In the genomic region with DNA sequence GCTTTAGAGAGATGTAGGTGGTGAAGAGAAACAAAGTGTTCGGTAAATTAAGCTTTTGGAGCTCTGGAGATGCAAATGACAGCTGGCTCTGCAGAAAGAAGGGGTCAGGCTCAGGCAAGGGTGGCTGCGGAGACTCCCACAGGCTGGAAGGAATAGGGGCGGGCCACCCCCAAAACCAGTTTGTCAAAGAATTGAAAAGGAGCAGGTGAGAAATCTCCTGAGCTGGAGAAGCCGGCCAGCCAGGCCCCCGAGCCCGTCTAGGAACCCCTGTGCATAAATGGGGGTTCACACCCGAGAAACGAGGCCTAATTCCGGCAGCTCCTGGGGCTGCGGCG, we compare ENCODE assay signal across 8 cellular contexts. TPM values are rescaled to one million over a fixed set of nuclear protein-coding genes. Genes with fewer than 3 reads are reported as not detected.
DNase-seq lines count a peak whose midpoint lies in the region; ATAC-seq, FAIRE-seq and TF ChIP-seq lines count a peak whose summit lies in the region.

No MANE protein-coding gene starts in this region.

- CTCF ChIA-PET in activated CD4-positive, alpha-beta T cell treated with anti-CD3 and anti-CD28 coated beads, Interleukin-2, amount 10 ng/mL, durations not matched to agents 7 days and 5 days (lab: Charles Lee), result interaction anchor here (0.6 to 1.5 kb wide), 7 partner anchors 8 to 366 kb away, joined by 3 to 4 read pairs (median 3); no protein-coding TSS in a partner anchor

- no peaks in the 10 kb centered on the region for H3K27me3 Mint-ChIP-seq in activated CD4-positive, alpha-beta T cell treated with anti-CD3 and anti-CD28 coated beads, Interleukin-2, amount 10 ng/mL, durations not matched to agents 7 days and 5 days

- peak overlapping the region; percentile 100 for H3K4me3 Mint-ChIP-seq in activated CD4-positive, alpha-beta T cell treated with anti-CD3 and anti-CD28 coated beads, Interleukin-2, amount 10 ng/mL, durations not matched to agents 7 days and 5 days

- TF ChIP-seq CTCF in 22Rv1 (IDR thresholded peaks at IDR 0.05), result no peak
- no peak for TF ChIP-seq CTCF in foreskin keratinocyte (conservative IDR thresholded peaks at IDR 0.05)
- TF ChIP-seq CTCF in pancreas (IDR thresholded peaks at IDR 0.05), result no peak

- peaks cover 28% of the 10 kb centered on the region for H3K36me3 Mint-ChIP-seq in activated CD4-positive, alpha-beta T cell treated with anti-CD3 and anti-CD28 coated beads, Interleukin-2, amount 10 ng/mL, durations not matched to agents 7 days and 5 days (ENCODE audit: low read depth)

- H3K4me1 ChIP-seq in foreskin keratinocyte (peaks cover 18% of the 10 kb centered on the region), pancreas (peaks cover 0 to 24% (median 18%) of the 10 kb centered on the region in 3 donors)

- H3K4me3 ChIP-seq in pancreas, result peak overlapping the region; percentile 46 to 98 (median 76)

- H3K36me3 ChIP-seq in pancreas, result no peaks in the 10 kb centered on the region

- FAIRE-seq in pancreas (lab: Jason Lieb, UNC), result no peak

- H3K9me3 ChIP-seq in pancreas, result no peaks in the 10 kb centered on the region

- intact Hi-C loops in pancreas (cut with DNase I), result no loop called here

- ATAC-seq in GM18870 (IDR thresholded peaks at IDR 0.05; ENCODE audit: unreplicated experiment), result peak; percentile 15
- ATAC-seq in HG03135 (IDR thresholded peaks at IDR 0.05; ENCODE audit: unreplicated experiment), result peak; percentile 9
- ATAC-seq in foreskin keratinocyte, result peak; percentile 39
- peak; percentile 14 to 35 (median 18) for ATAC-seq in pancreas

- peak overlapping the region; percentile 99 for H3K27ac Mint-ChIP-seq in activated CD4-positive, alpha-beta T cell treated with anti-CD3 and anti-CD28 coated beads, Interleukin-2, amount 10 ng/mL, durations not matched to agents 7 days and 5 days

- peaks cover 4% of the 10 kb centered on the region for H3K9me3 Mint-ChIP-seq in activated CD4-positive, alpha-beta T cell treated with anti-CD3 and anti-CD28 coated beads, Interleukin-2, amount 10 ng/mL, durations not matched to agents 7 days and 5 days

- no peaks in the 10 kb centered on the region for H3K27me3 ChIP-seq in foreskin keratinocyte
- no peaks in the 10 kb centered on the region for H3K27me3 ChIP-seq in pancreas

- WGBS in pancreas, 2 donors, result 0% methylated on average over 11 of the region's 11 CpGs

- no peak for DNase-seq in activated CD4-positive, alpha-beta T cell treated with anti-CD3 and anti-CD28 coated beads, Interleukin-2, amount 10 ng/mL, durations not matched to agents 7 days and 5 days
- DNase-seq in foreskin keratinocyte (peak in 1 of 2 donors; percentile 15), pancreas (peak in 2 of 6 donors; percentile 16 to 43), NK-92 (lab: John Stamatoyannopoulos, UW; ENCODE audit: unreplicated experiment) (no peak), T1000 (lab: John Stamatoyannopoulos, UW) (no peak)

- POLR2A ChIA-PET in activated CD4-positive, alpha-beta T cell treated with anti-CD3 and anti-CD28 coated beads, Interleukin-2, amount 10 ng/mL, durations not matched to agents 7 days and 5 days (lab: Charles Lee), result no interaction called here

- H3K4me1 Mint-ChIP-seq in activated CD4-positive, alpha-beta T cell treated with anti-CD3 and anti-CD28 coated beads, Interleukin-2, amount 10 ng/mL, durations not matched to agents 7 days and 5 days, result peaks cover 43% of the 10 kb centered on the region

- H3K27ac ChIP-seq in 22Rv1, result peak overlapping the region; percentile 84
- peak overlapping the region; percentile 95 for H3K27ac ChIP-seq in foreskin keratinocyte
- peak overlapping the region; percentile 76 to 97 (median 91) for H3K27ac ChIP-seq in pancreas

RNA-seq across cellular contexts. Expression of a gene that starts 0.5 kb away (rescaled TPM):
- total RNA-seq in activated CD4-positive, alpha-beta T cell treated with anti-CD3 and anti-CD28 coated beads, Interleukin-2, amount 10 ng/mL, durations not matched to agents 7 days and 5 days, result 10 to 100 TPM; 52.9 to 58.6 TPM
- total RNA-seq in foreskin keratinocyte (58.5 and 58.8 TPM in 2 replicates), pancreas (10 to 100 TPM; 33.0 to 46.5 (median 35.7) TPM)
- polyA plus RNA-seq in foreskin keratinocyte (66.3 and 69.6 TPM in 2 replicates), pancreas (10 to 100 TPM; 36.0 to 42.9 TPM)

RNA-seq across cellular contexts. Expression of a gene that starts 13.3 kb away (rescaled TPM):
- total RNA-seq in activated CD4-positive, alpha-beta T cell treated with anti-CD3 and anti-CD28 coated beads, Interleukin-2, amount 10 ng/mL, durations not matched to agents 7 days and 5 days, result 10 to 100 TPM; 41.5 to 44.3 TPM
- 10.2 and 10.5 TPM in 2 replicates for total RNA-seq in foreskin keratinocyte
- 2.6 and 2.8 TPM in 2 replicates for polyA plus RNA-seq in foreskin keratinocyte
- 10 to 100 TPM in 4 of 6 donors, 1 to 10 TPM in 2; 6.7 to 14.4 (median 10.9) TPM for total RNA-seq in pancreas
- polyA plus RNA-seq in pancreas, result 1 to 10 TPM; 2.5 to 4.3 TPM
